8 cellular contexts compared by ENCODE assay signal in genomic region chr22:21837184-21837979, GRCh38. TPM values are rescaled to one million over a fixed set of nuclear protein-coding genes. Genes with fewer than 3 reads are reported as not detected.
DNase-seq lines count a peak whose midpoint lies in the region; ATAC-seq, FAIRE-seq and TF ChIP-seq lines count a peak whose summit lies in the region.

No MANE protein-coding gene starts in this region.

- H3K9me3 ChIP-seq in AG04450 (ENCODE audit: control insufficient read depth, insufficient read depth, low read length) (no peaks in the 10 kb centered on the region), endothelial cell of umbilical vein (replicated peaks; ENCODE audit: control insufficient read depth, insufficient read depth, low read length) (no peaks in the 10 kb centered on the region), muscle layer of colon (ENCODE audit: low read length) (no peaks in the 10 kb centered on the region)

- H3K4me2 ChIP-seq in endothelial cell of umbilical vein (ENCODE audit: insufficient read depth, low read length): peak overlapping the region; percentile 67

- H2AFZ ChIP-seq in endothelial cell of umbilical vein (ENCODE audit: low read depth, low read length): no peak overlapping the region

- peak overlapping the region; percentile 39 for H3K4me3 ChIP-seq in AG04450 (ENCODE audit: low read depth, low read length)
- H3K4me3 ChIP-seq in endothelial cell of umbilical vein (replicated peaks in 1 of 3; ENCODE audit: insufficient read depth in 1 of 3, low read depth in 1 of 3, low read length in 3 of 3): peak overlapping the region in 1 of 3 experiments; percentile 10
- H3K4me3 ChIP-seq in muscle layer of colon (ENCODE audit: low read depth in 1 of 2, low read length in 2 of 2): no peak overlapping the region

- CTCF ChIA-PET in AG04450 (lab: Charles Lee) (no interaction called here), endothelial cell of umbilical vein (lab: Charles Lee) (interaction anchor here (1.0 to 1.1 kb wide), 3 partner anchors 12 to 28 kb away, joined by 3 to 4 read pairs (median 3); no protein-coding TSS in a partner anchor)

- H3K27me3 ChIP-seq in AG04450 (ENCODE audit: control insufficient read depth, insufficient read depth, low read length): no peaks in the 10 kb centered on the region
- no peaks in the 10 kb centered on the region for H3K27me3 ChIP-seq in endothelial cell of umbilical vein (ENCODE audit: control insufficient read depth in 2 of 2, insufficient read depth in 2 of 2, low read length in 2 of 2)
- no peaks in the 10 kb centered on the region for H3K27me3 ChIP-seq in muscle layer of colon (ENCODE audit: control insufficient read depth in 1 of 2, insufficient read depth in 2 of 2, low read length in 2 of 2)

- no peak for TF ChIP-seq POLR2A in endothelial cell of umbilical vein (IDR thresholded peaks at IDR 0.05; ENCODE audit: low read depth, low read length)

- H4K20me1 ChIP-seq in endothelial cell of umbilical vein (replicated peaks; ENCODE audit: control insufficient read depth, extremely low read depth, insufficient read depth, low read length): peaks cover 2% of the 10 kb centered on the region

- H3K36me3 ChIP-seq in endothelial cell of umbilical vein (ENCODE audit: control insufficient read depth in 2 of 2, extremely low read depth in 1 of 2, insufficient read depth in 2 of 2, low read length in 2 of 2) (no peaks in the 10 kb centered on the region), muscle layer of colon (ENCODE audit: insufficient read depth, low read length) (no peaks in the 10 kb centered on the region)

- H3K9me1 ChIP-seq in endothelial cell of umbilical vein (replicated peaks; ENCODE audit: control insufficient read depth, extremely low read depth, insufficient read depth, low read length): no peaks in the 10 kb centered on the region

- H3K9ac ChIP-seq in endothelial cell of umbilical vein (replicated peaks; ENCODE audit: extremely low read depth, insufficient read depth, low read length): peak overlapping the region; percentile 91
- no peak overlapping the region for H3K9ac ChIP-seq in muscle layer of colon (ENCODE audit: low read length)

- H3K27ac ChIP-seq in AG04450 (ENCODE audit: low read depth, low read length) (peak overlapping the region; percentile 99), endothelial cell of umbilical vein (ENCODE audit: insufficient read depth, low read depth, low read length) (peak overlapping the region; percentile 98), muscle layer of colon (ENCODE audit: low read depth, low read length) (peak overlapping the region; percentile 77)

- peak; percentile 73 for DNase-seq in AG04450 (ENCODE audit: low read depth, low spot score)
- peak; percentile 87 for DNase-seq in M059J (ENCODE audit: low read depth)
- DNase-seq in endothelial cell of umbilical vein (ENCODE audit: low read depth, low spot score): peak; percentile 72
- DNase-seq in putamen (ENCODE audit: low spot score): no peak
- DNase-seq in globus pallidus (ENCODE audit: low spot score): no peak

- POLR2A ChIA-PET in AG04450 (lab: Yijun Ruan, JAX) (interaction anchor here (0.7 kb wide), 1 partner anchor 9 kb away, joined by 3 read pairs; no protein-coding TSS in a partner anchor), endothelial cell of umbilical vein (lab: Charles Lee) (no interaction called here)

- dilution Hi-C loops in endothelial cell of umbilical vein (cut with MboI; ENCODE audit: extremely low pct_ligation_motif_present, low sequenced_read_pairs): no loop called here

- H3K4me1 ChIP-seq in endothelial cell of umbilical vein (ENCODE audit: control insufficient read depth, extremely low read depth, insufficient read depth, low read length) (peaks cover 13% of the 10 kb centered on the region), muscle layer of colon (ENCODE audit: insufficient read depth, low read length) (peaks cover 43% of the 10 kb centered on the region)

- peak; percentile 35 for FAIRE-seq in endothelial cell of umbilical vein (lab: Jason Lieb, UNC)

- H3K79me2 ChIP-seq in endothelial cell of umbilical vein (ENCODE audit: control insufficient read depth, insufficient read depth, low read length): peaks cover 90% of the 10 kb centered on the region

- ATAC-seq in GM21786 (IDR thresholded peaks at IDR 0.05; ENCODE audit: unreplicated experiment): no peak
- ATAC-seq in HG02981 (IDR thresholded peaks at IDR 0.05; ENCODE audit: unreplicated experiment): no peak

- TF ChIP-seq CTCF in AG04450 (IDR thresholded peaks at IDR 0.05; ENCODE audit: low read depth, low read length): no peak
- TF ChIP-seq CTCF in endothelial cell of umbilical vein (IDR thresholded peaks at IDR 0.05; ENCODE audit: extremely low read depth in 1 of 2, insufficient read depth in 1 of 2, low read depth in 1 of 2, low read length in 2 of 2): no peak

- intact Hi-C loops in endothelial cell of umbilical vein (cut with micrococcal nuclease): loop anchor here (1.0 kb wide), 2 partner anchors 21 to 30 kb away; partner anchors contain the start of gene MAPK1

- TSS peak; percentile 95 for BruUV-seq in endothelial cell of umbilical vein (replicated peaks; lab: Mats Ljungman, UMichigan)

TF ChIP-seq in endothelial cell of umbilical vein, 7 proteins besides CTCF, POLR2A, EP300 and RAD21:
- no peak for TF ChIP-seq EZH2 (IDR thresholded peaks at IDR 0.05; ENCODE audit: borderline replicate concordance, low read depth, low read length, severe bottlenecking)
- no peak for TF ChIP-seq GATA2 (IDR thresholded peaks at IDR 0.05; ENCODE audit: insufficient read depth, insufficient read length, low read depth, low read length)
- TF ChIP-seq JUN (IDR thresholded peaks at IDR 0.05; ENCODE audit: borderline replicate concordance, insufficient read depth, insufficient read length, low read depth): peak; percentile 90
TF ChIP-seq in endothelial cell of umbilical vein: peak in this region for 1.

RNA-seq across cellular contexts. Expression of gene MAPK1, which starts 30.1 kb away (rescaled TPM):
- 152 and 154 TPM in 2 replicates for polyA plus RNA-seq in AG04450 (2011; rRNA removed)
- 49.4 and 53.8 TPM in 2 replicates for polyA minus RNA-seq in AG04450 (2011; rRNA and poly(A)+ RNA removed)
- 30.5 and 49.9 TPM in 2 replicates for total RNA-seq in M059J (2014; rRNA removed; shearing (Covaris generic))
- 155 and 163 TPM in 2 replicates for total RNA-seq in endothelial cell of umbilical vein
- 48.3 and 50.9 TPM in 2 replicates for polyA plus RNA-seq in endothelial cell of umbilical vein
- 47.8 and 50.9 TPM in 2 replicates for polyA plus RNA-seq in endothelial cell of umbilical vein (2011; cell fraction: cytosol; rRNA removed)
- 46.5 and 57.4 TPM in 2 replicates for polyA plus RNA-seq in endothelial cell of umbilical vein (2011; cell fraction: nucleus; rRNA removed)
- polyA plus RNA-seq in endothelial cell of umbilical vein (2012): 77.1 and 112 TPM in 2 replicates
- 130 and 145 TPM in 2 replicates for polyA minus RNA-seq in endothelial cell of umbilical vein
- 16.5 TPM for polyA minus RNA-seq in endothelial cell of umbilical vein (2011; cell fraction: cytosol; rRNA and poly(A)+ RNA removed)
- 32.5 and 42.0 TPM in 2 replicates for polyA minus RNA-seq in endothelial cell of umbilical vein (2011; cell fraction: nucleus; rRNA and poly(A)+ RNA removed)

Comparison
In these comparisons a context has a peak if more than half of its experiments do, and no peak if none do; other contexts are left out.
1. DNase-seq: peak in AG04450 (single experiment), M059J (single experiment) and endothelial cell of umbilical vein (single experiment); none in putamen (single experiment) and globus pallidus (single experiment).
2. Peak in every context shown above with its lines, with median percentiles within 50 percentile points of each other: H3K27ac ChIP-seq.